In genomic region chr12:42482086-42482819, GRCh38 we compare ENCODE assay signal across 8 cellular contexts.
DNase-seq lines count a peak whose midpoint lies in the region; ATAC-seq and TF ChIP-seq lines count a peak whose summit lies in the region.

No MANE protein-coding gene starts in this region.

- H3K36me3 ChIP-seq in body of pancreas (replicated peaks in 1 of 2; ENCODE audit: insufficient read depth in 1 of 2, low read depth in 2 of 2): no peaks in the 10 kb centered on the region
- no peaks in the 10 kb centered on the region for H3K36me3 ChIP-seq in liver (ENCODE audit: control insufficient read depth in 4 of 4, insufficient read depth in 3 of 4, low read depth in 1 of 4, low read length in 3 of 4)
- H3K36me3 ChIP-seq in tibial nerve: no peaks in the 10 kb centered on the region

- peak; percentile 14 for DNase-seq in AG08396 (ENCODE audit: low spot score)
- peak; percentile 7 for DNase-seq in HT-29 (ENCODE audit: low spot score)
- peak; percentile 70 to 84 (median 76) for DNase-seq in body of pancreas
- DNase-seq in tibial nerve (ENCODE audit: low spot score in 2 of 2): peak in 1 of 2 donors; percentile 46
- DNase-seq in OCI-M2 (lab: John Stamatoyannopoulos, UW; ENCODE audit: unreplicated experiment): no peak
- DNase-seq in SIG-M5 (lab: John Stamatoyannopoulos, UW): no peak

- TF ChIP-seq POLR2A in body of pancreas (IDR thresholded peaks at IDR 0.05) (no peak), tibial nerve (IDR thresholded peaks at IDR 0.05) (no peak)

- H3K9me3 ChIP-seq in body of pancreas (no peaks in the 10 kb centered on the region), liver (ENCODE audit: control insufficient read depth in 4 of 4, low read length in 3 of 4) (no peaks in the 10 kb centered on the region), tibial nerve (no peaks in the 10 kb centered on the region)

- peak overlapping the region; percentile 25 to 40 for H3K4me3 ChIP-seq in body of pancreas
- peak overlapping the region in 2 of 3 donors; percentile 74 to 76 for H3K4me3 ChIP-seq in liver (ENCODE audit: low read depth in 1 of 3, low read length in 3 of 3)
- peak overlapping the region; percentile 44 to 95 (median 77) for H3K4me3 ChIP-seq in tibial nerve

- no peak for TF ChIP-seq RAD21 in liver (IDR thresholded peaks at IDR 0.05)

- peaks cover 14% of the 10 kb centered on the region for H3K4me1 ChIP-seq in body of pancreas
- H3K4me1 ChIP-seq in liver (ENCODE audit: control insufficient read depth in 4 of 4, insufficient read depth in 4 of 4, low read length in 3 of 4): peaks cover 8 to 23% (median 17%) of the 10 kb centered on the region in 4 donors
- H3K4me1 ChIP-seq in tibial nerve: peaks cover 0 to 62% (median 7%) of the 10 kb centered on the region in 4 donors

- ATAC-seq in body of pancreas (peak; percentile 62), HG02571 (IDR thresholded peaks at IDR 0.05; ENCODE audit: unreplicated experiment) (no peak)

- H3K9ac ChIP-seq in liver (ENCODE audit: low read depth in 1 of 2, low read length in 2 of 2): no peak overlapping the region

- no peak for TF ChIP-seq EP300 in tibial nerve (IDR thresholded peaks at IDR 0.05)

- H3K27ac ChIP-seq in body of pancreas (peak overlapping the region; percentile 51 to 81 (median 58)), liver (ENCODE audit: low read depth in 1 of 2, low read length in 2 of 2) (peak overlapping the region; percentile 32 to 65), tibial nerve (peak overlapping the region; percentile 37 to 92 (median 88))

- intact Hi-C loops in body of pancreas (cut with DNase I): loop anchor here (10.0 kb wide), 1 partner anchor 113 kb away; no protein-coding TSS in a partner anchor

- TF ChIP-seq CTCF in body of pancreas (IDR thresholded peaks at IDR 0.05) (no peak), liver (IDR thresholded peaks at IDR 0.05; ENCODE audit: low read depth, low read length, missing input control) (no peak), tibial nerve (IDR thresholded peaks at IDR 0.05) (no peak)

- H3K27me3 ChIP-seq in body of pancreas (no peaks in the 10 kb centered on the region), liver (ENCODE audit: control insufficient read depth in 4 of 4, insufficient read depth in 4 of 4, low read length in 3 of 4) (peaks cover 0 to 10% (median 1%) of the 10 kb centered on the region in 4 donors), tibial nerve (no peaks in the 10 kb centered on the region)

- 16% methylated on average over 19 to 20 of the region's 20 CpGs for whole genome bisulfite sequencing in body of pancreas, 2 donors
- 31% methylated on average over 20 of the region's 20 CpGs for WGBS in liver
- 24% methylated on average over 20 of the region's 20 CpGs for WGBS in tibial nerve, 2 donors

TF ChIP-seq in liver, 16 proteins besides CTCF, POLR2A, EP300 and RAD21:
- peak; percentile 28 for TF ChIP-seq YY1 (IDR thresholded peaks at IDR 0.05)
- TF ChIP-seq TAF1 (conservative IDR thresholded peaks at IDR 0.05): no peak

Comparison
In these comparisons a context has a peak if more than half of its experiments do, and no peak if none do; other contexts are left out.
1. DNase-seq: peak in AG08396 (single experiment), HT-29 (single experiment) and body of pancreas (4 of 4); none in OCI-M2 (single experiment) and SIG-M5 (single experiment).
2. Peak in every context shown above with its lines, with median percentiles within 50 percentile points of each other: H3K27ac ChIP-seq and H3K4me3 ChIP-seq.